1 cellular context compared by ENCODE assay signal in the genomic region with DNA sequence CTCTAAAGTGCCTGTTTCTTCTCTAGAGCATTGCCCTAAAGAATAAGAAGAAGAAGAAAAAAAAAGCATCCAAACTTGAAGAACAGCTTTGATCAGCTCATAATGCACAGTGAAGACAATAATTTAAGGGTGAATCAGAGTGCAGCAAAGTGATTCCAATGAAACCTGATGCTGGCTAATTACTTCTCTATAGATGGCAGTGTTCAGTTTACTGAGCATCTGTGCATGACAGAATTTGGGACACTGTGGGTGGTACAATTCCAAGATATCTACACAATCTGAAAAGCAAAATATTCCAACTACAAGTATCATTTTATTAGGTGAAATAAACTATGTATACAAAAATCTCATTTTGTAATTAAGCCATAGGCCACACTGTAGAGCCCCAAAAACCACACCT.
TF ChIP-seq lines count a peak whose summit lies in the region.

No MANE protein-coding gene starts in this region.

TF ChIP-seq in SK-N-SH treated with all-trans-retinoic acid at 6 μM for 48 hours, 23 proteins besides CTCF, POLR2A, EP300 and RAD21 (continued from another document):
- no peak for TF ChIP-seq TSHZ2 (CRISPR knock-in tag; IDR thresholded peaks at IDR 0.05)
